In the genomic region with DNA sequence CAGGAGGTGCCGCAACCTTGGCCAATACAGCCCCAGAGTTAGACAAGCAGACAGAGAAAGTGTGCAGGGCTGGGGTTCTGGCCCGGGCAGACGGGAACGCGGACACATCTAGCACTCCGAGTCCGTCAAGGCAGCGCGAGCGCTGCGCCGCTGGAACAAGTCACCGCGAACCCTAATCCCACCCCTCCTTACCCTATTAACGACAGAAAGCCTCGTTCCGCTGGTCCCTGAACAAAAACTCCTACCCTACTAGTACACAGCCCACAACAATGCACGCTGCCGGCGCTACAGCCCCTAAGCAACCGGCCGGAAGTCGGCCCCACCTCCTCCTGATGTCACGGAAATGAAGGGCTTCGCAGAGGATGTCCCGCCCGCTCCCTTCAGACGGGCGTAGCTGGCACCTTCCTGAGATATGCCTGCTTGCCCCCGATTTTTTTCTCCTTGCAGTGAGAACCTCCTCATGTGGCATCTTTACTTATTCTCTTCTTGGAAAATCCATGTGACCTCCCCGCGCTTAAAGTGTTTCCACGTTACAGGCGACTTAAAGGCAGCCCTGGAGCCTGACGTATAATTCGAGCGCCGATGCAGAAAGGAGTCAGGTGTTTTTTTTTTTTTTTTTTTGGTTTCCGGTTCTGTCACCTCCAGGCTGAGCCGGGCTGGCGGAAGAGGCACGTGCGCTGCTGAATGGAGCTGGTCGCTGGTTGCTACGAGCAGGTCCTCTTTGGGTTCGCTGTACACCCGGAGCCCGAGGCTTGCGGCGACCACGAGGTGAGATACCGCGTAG, we compare ENCODE assay signal across 8 cellular contexts. TPM values are rescaled to one million over a fixed set of nuclear protein-coding genes. Genes with fewer than 3 reads are reported as not detected.
DNase-seq lines count a peak whose midpoint lies in the region; ATAC-seq and TF ChIP-seq lines count a peak whose summit lies in the region.

A gene (minus strand): TSS at position 315 of the 784 bp plus-strand sequence. CDS start 7,066 bp downstream, outside the sequence.
A gene with protein sequence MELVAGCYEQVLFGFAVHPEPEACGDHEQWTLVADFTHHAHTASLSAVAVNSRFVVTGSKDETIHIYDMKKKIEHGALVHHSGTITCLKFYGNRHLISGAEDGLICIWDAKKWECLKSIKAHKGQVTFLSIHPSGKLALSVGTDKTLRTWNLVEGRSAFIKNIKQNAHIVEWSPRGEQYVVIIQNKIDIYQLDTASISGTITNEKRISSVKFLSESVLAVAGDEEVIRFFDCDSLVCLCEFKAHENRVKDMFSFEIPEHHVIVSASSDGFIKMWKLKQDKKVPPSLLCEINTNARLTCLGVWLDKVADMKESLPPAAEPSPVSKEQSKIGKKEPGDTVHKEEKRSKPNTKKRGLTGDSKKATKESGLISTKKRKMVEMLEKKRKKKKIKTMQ (plus strand): TSS at position 671 of the 784 bp plus-strand sequence. CDS start 14 bp downstream, at position 685.

- TF ChIP-seq CTCF in AG09319 (IDR thresholded peaks at IDR 0.05; ENCODE audit: low read depth, low read length) (no peak), spleen (IDR thresholded peaks at IDR 0.05 in 8 of 11, conservative IDR thresholded peaks at IDR 0.05 in 3 of 11) (peak in 1 of 11 experiments; percentile 14)

- 0 to 1% (median 0%) methylated on average over 51 to 53 of the region's 53 CpGs for whole genome bisulfite sequencing in spleen, 5 donors

- H3K27ac ChIP-seq in spleen: peak within 1 kb of the TSS; percentile 91 to 98 (median 95)

- peak in 1 of 3 donors; percentile 76 for TF ChIP-seq POLR2A in spleen (IDR thresholded peaks at IDR 0.05)

- DNase-seq in AG09319 (ENCODE audit: extremely low read depth, low read depth): peak; percentile 79
- DNase-seq in NCI-H345 (lab: John Stamatoyannopoulos, UW): peak; percentile 75
- peak; percentile 77 to 90 (median 84) for DNase-seq in activated CD4-positive, CD25-positive, alpha-beta regulatory T cell (lab: John Stamatoyannopoulos, UW)
- peak; percentile 94 for DNase-seq in central memory CD4-positive, alpha-beta T cell
- DNase-seq in iris pigment epithelial cell (ENCODE audit: low read depth): peak; percentile 93
- peak; percentile 98 for DNase-seq in spleen

- H3K4me1 ChIP-seq in spleen: peaks cover 20 to 52% (median 29%) of the 10 kb centered on the region in 6 donors

- no peaks in the 10 kb centered on the region for H3K9me3 ChIP-seq in spleen

- H3K27me3 ChIP-seq in spleen (replicated peaks in 1 of 7): no peaks in the 10 kb centered on the region

- H3K36me3 ChIP-seq in spleen: peaks cover 0 to 25% (median 16%) of the 10 kb centered on the region in 6 donors

- peak within 1 kb of the TSS; percentile 58 to 91 (median 84) for H3K4me3 ChIP-seq in spleen

- intact Hi-C loops in spleen (cut with DNase I; ENCODE audit: low total_unique reads): loop anchor here (10.0 kb wide), 2 partner anchors 50 to 180 kb away; a partner anchor contains a TSS

- ATAC-seq in GM19025 (IDR thresholded peaks at IDR 0.05; ENCODE audit: low read depth, unreplicated experiment) (peak; percentile 99), HG03280 (IDR thresholded peaks at IDR 0.05; ENCODE audit: unreplicated experiment) (peak; percentile 99)

RNA-seq across cellular contexts. Expression of the first gene that starts in this region (rescaled TPM):
- 1 to 10 TPM in 2 of 7 donors, under 1 TPM in 1, not detected in 4; 0.50 to 1.5 (median 1.1) TPM for total RNA-seq in spleen
- under 1 TPM; 0.42 to 0.96 (median 0.64) TPM for polyA plus RNA-seq in spleen

RNA-seq across cellular contexts. Expression of the second gene that starts in this region (rescaled TPM):
- 10 to 100 TPM in 4 of 7 donors, 1 to 10 TPM in 3; 7.3 to 13.6 (median 10.8) TPM for total RNA-seq in spleen
- 10 to 100 TPM in 2 of 3 donors, 1 to 10 TPM in 1; 8.4 to 14.7 (median 11.4) TPM for polyA plus RNA-seq in spleen

Comparison
In these comparisons a context has a peak if more than half of its experiments do, and no peak if none do; other contexts are left out.
1. Peak in every context shown above with its lines: DNase-seq, ATAC-seq, H3K4me3 ChIP-seq and H3K27ac ChIP-seq.